ENCODE assay signal across 9 cellular contexts in genomic region chr4:170323623-170324022, GRCh38.
"Had no signal": no experiment of that assay in that cellular context is flagged by ENCODE, and none has a peak within 500 bp of the region (broad histone marks: within the 10 kb centered on the region; RNA-seq: fewer than 3 reads in every experiment).

No MANE protein-coding gene starts in this region.

- H3K4me3 ChIP-seq: K562 had no signal

- DNase-seq: IMR-90, KBM-7, KG1 had no signal

- H3K4me1 Mint-ChIP-seq: IgD-negative memory B cell had no signal

- H3K27ac Mint-ChIP-seq: IgD-negative memory B cell had no signal

- H3K9ac ChIP-seq: KMS-11 had no signal

- H3K27me3 Mint-ChIP-seq: IgD-negative memory B cell had no signal

- H3K4me3 Mint-ChIP-seq: IgD-negative memory B cell had no signal

- ATAC-seq: HepG2, K562 had no signal

- H3K27ac ChIP-seq: HL-60, KMS-11 had no signal

- H3K4me2 ChIP-seq: KMS-11 had no signal

- FAIRE-seq: HepG2, HTR-8/SVneo, K562 had no signal

- H3K36me3 Mint-ChIP-seq: IgD-negative memory B cell had no signal
